1 cellular context compared by ENCODE assay signal in the genomic region with DNA sequence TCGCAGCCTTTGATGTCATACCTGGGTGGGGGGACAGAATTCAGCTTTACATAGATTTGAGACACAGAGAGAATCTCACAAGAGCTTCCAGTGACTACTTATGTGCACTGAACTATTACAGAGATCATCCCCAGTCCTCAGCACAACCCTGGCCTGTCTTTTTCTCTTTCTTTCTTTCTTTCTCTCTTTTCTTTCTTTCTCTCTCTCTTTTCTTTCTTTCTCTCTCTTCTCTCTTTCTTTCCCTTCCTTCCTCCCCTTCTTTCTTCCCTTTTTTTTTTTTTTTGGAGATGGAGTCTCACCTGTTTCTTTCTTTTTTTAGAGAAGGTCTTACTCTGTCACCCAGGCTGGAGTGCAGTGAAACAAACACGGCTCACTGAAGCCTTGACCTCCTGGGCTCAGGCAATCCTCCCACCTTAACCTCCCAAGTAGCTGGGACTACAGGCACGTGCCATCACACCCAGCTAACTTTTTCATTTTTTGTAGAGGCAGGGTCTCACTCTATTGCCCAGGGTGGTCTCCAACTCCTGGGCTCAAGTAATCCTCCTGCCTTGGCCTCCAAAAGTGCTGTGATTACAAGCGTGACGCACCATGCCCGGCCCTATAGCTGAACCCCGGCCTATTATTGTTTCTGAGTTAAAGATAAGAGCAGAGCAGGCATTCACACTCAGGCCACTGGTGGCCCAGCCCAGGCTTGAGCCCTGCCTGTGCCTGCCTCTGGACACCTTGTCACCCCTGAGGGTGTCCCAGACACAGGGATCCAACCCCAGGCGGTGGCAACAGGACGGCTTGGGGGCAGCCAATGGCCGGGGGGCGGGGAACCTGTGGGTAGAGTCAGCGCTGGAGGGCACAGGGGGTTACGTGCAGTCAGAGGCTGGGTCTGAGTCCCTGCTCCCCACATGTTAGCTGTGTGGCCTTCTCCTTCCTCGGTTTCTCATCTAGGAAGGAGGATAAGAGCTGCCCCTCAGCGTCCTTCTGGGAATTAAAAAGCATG.
TF ChIP-seq lines count a peak whose summit lies in the region.

No MANE protein-coding gene starts in this region.

TF ChIP-seq in SK-N-SH, 30 proteins besides CTCF, POLR2A, EP300 and RAD21 (continued from another document):
- TF ChIP-seq, protein P1, sequence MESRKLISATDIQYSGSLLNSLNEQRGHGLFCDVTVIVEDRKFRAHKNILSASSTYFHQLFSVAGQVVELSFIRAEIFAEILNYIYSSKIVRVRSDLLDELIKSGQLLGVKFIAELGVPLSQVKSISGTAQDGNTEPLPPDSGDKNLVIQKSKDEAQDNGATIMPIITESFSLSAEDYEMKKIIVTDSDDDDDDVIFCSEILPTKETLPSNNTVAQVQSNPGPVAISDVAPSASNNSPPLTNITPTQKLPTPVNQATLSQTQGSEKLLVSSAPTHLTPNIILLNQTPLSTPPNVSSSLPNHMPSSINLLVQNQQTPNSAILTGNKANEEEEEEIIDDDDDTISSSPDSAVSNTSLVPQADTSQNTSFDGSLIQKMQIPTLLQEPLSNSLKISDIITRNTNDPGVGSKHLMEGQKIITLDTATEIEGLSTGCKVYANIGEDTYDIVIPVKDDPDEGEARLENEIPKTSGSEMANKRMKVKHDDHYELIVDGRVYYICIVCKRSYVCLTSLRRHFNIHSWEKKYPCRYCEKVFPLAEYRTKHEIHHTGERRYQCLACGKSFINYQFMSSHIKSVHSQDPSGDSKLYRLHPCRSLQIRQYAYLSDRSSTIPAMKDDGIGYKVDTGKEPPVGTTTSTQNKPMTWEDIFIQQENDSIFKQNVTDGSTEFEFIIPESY (IDR thresholded peaks at IDR 0.05; ENCODE audit: borderline replicate concordance, low read depth), result no peak
- TF ChIP-seq, protein P2, sequence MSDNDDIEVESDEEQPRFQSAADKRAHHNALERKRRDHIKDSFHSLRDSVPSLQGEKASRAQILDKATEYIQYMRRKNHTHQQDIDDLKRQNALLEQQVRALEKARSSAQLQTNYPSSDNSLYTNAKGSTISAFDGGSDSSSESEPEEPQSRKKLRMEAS (IDR thresholded peaks at IDR 0.05; ENCODE audit: low read depth), result no peak
- TF ChIP-seq SMC3 (IDR thresholded peaks at IDR 0.05; ENCODE audit: low read depth, low read length), result no peak
